In the genomic region with DNA sequence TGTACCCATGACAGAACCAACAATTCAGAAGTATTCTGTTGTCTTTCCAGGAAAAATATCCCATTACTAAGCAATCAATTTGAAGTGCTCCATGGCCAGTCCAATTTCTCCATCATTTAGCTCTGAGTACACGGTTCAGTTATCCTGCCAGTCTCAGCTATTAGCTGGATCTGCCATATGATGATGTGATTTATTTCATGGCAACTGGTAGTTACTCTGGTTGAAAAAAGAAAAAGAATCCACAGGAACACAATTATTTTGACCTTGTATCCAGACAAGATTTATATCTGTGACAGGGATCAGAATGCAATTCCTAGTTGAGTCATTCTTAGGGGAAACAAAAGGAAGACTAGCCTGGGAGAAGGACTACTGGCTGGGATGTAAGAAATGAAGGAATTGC, we compare ENCODE assay signal across 20 cellular contexts.
DNase-seq lines count a peak whose midpoint lies in the region; ATAC-seq and TF ChIP-seq lines count a peak whose summit lies in the region.
"Had no signal": no experiment of that assay in that cellular context is flagged by ENCODE, and none has a peak within 500 bp of the region (broad histone marks: within the 10 kb centered on the region; RNA-seq: fewer than 3 reads in every experiment).

No MANE protein-coding gene starts in this region.

- H3K9me3 ChIP-seq in neural cell (ENCODE audit: low read length): no peaks in the 10 kb centered on the region
- H3K9me3 ChIP-seq: upper lobe of left lung had no signal

- DNase-seq in AG09309 (ENCODE audit: low read depth): peak; percentile 65
- DNase-seq in HEK293T (ENCODE audit: extremely low spot score): no peak
- peak; percentile 64 to 76 for DNase-seq in cardiac fibroblast (ENCODE audit: low read depth in 2 of 2)
- DNase-seq in NCI-H1105 treated with DMSO at 0.1 percent for 48 hours (lab: John Stamatoyannopoulos, UW): no peak
- DNase-seq: activated CD4-positive, alpha-beta memory T cell treated with anti-CD3 and anti-CD28 coated beads, Interleukin-2, amount 10 ng/mL, durations not matched to agents 7 days and 5 days; AML-193; MM.1S; NCI-H2081 treated with DMSO at 0.1 percent for 48 hours; NCI-H82; occipital lobe; spleen; T-cell; upper lobe of left lung had no signal

- H3K9me2 ChIP-seq in neural cell (ENCODE audit: insufficient read depth, low read length): no peaks in the 10 kb centered on the region

- POLR2A ChIA-PET in HEK293T (lab: Yijun Ruan, JAX): no interaction called here

- no peaks in the 10 kb centered on the region for H3K27me3 ChIP-seq in neural cell (ENCODE audit: insufficient read depth, low read depth, low read length)
- H3K27me3 ChIP-seq: heart right ventricle, upper lobe of left lung had no signal

- no peaks in the 10 kb centered on the region for H3F3A ChIP-seq in neural cell (ENCODE audit: insufficient read depth, low read length, poor library complexity, severe bottlenecking)

- TF ChIP-seq EP300 in neural cell (conservative IDR thresholded peaks at IDR 0.05; ENCODE audit: poor library complexity, severe bottlenecking): peak; percentile 43

- H3K27ac ChIP-seq in neural cell (ENCODE audit: low read length): no peak overlapping the region
- H3K27ac ChIP-seq: spleen, upper lobe of left lung, VCaP had no signal

- no peak overlapping the region for H3K4me3 ChIP-seq in AG09309 (ENCODE audit: control insufficient read depth, low read depth, low read length)
- H3K4me3 ChIP-seq in cardiac fibroblast (replicated peaks in 1 of 2; ENCODE audit: low read depth in 2 of 2, low read length in 2 of 2): no peak overlapping the region
- no peak overlapping the region for H3K4me3 ChIP-seq in neural cell (ENCODE audit: low read length)
- H3K4me3 ChIP-seq: heart right ventricle, spleen, upper lobe of left lung had no signal

- no peak overlapping the region for H2AFZ ChIP-seq in neural cell (ENCODE audit: low read depth, low read length)

- TF ChIP-seq CTCF in AG09309 (IDR thresholded peaks at IDR 0.05; ENCODE audit: control insufficient read depth, insufficient read depth, low read depth, low read length, missing control alignments) (no peak), cardiac fibroblast (IDR thresholded peaks at IDR 0.05; ENCODE audit: low read depth, low read length) (no peak), neural cell (IDR thresholded peaks at IDR 0.05; ENCODE audit: poor library complexity, severe bottlenecking) (no peak)

- no peak overlapping the region for H3K4me2 ChIP-seq in neural cell (ENCODE audit: low read length)

- CTCF ChIA-PET in HEK293T (lab: Yijun Ruan, JAX): no interaction called here

- H4K20me1 ChIP-seq in neural cell (ENCODE audit: insufficient read depth): no peaks in the 10 kb centered on the region

- no peaks in the 10 kb centered on the region for H3K79me2 ChIP-seq in neural cell (replicated peaks; ENCODE audit: insufficient read depth, low read length)

- ATAC-seq in HG03025 (IDR thresholded peaks at IDR 0.05; ENCODE audit: low FRiP score, unreplicated experiment) (no peak), GM19455 (IDR thresholded peaks at IDR 0.05; ENCODE audit: unreplicated experiment) (no peak), GM21576 (IDR thresholded peaks at IDR 0.05; ENCODE audit: unreplicated experiment) (no peak)
- ATAC-seq: stimulated activated memory B cell treated with anti-CD40 and anti-IgM and Interleukin-4, amounts not matched to agents 10 μg/mL and 1 μg/mL and 100 μg/mL, for 72 hours; T-cell had no signal

- H3K36me3 ChIP-seq in neural cell (ENCODE audit: insufficient read depth, low read length): no peaks in the 10 kb centered on the region
- H3K36me3 ChIP-seq: heart right ventricle, spleen, upper lobe of left lung had no signal

- H3K9ac ChIP-seq in neural cell (ENCODE audit: low read length): no peak overlapping the region

- no peak for TF ChIP-seq RAD21 in neural cell (conservative IDR thresholded peaks at IDR 0.05)

TF ChIP-seq in HEK293T, 16 proteins besides CTCF, POLR2A, EP300 and RAD21:
- no peak for TF ChIP-seq SP1 (IDR thresholded peaks at IDR 0.05)
- TF ChIP-seq ARNT (IDR thresholded peaks at IDR 0.05): no peak
- TF ChIP-seq CTBP1 (IDR thresholded peaks at IDR 0.05; ENCODE audit: borderline replicate concordance): no peak
- no peak for TF ChIP-seq FOXK2 (IDR thresholded peaks at IDR 0.05)
- TF ChIP-seq L3MBTL2 (conservative IDR thresholded peaks at IDR 0.05): no peak
- no peak for TF ChIP-seq SUZ12 (IDR thresholded peaks at IDR 0.05)
- no peak for TF ChIP-seq FOXM1 (IDR thresholded peaks at IDR 0.05; ENCODE audit: borderline replicate concordance)
- TF ChIP-seq, protein P1, sequence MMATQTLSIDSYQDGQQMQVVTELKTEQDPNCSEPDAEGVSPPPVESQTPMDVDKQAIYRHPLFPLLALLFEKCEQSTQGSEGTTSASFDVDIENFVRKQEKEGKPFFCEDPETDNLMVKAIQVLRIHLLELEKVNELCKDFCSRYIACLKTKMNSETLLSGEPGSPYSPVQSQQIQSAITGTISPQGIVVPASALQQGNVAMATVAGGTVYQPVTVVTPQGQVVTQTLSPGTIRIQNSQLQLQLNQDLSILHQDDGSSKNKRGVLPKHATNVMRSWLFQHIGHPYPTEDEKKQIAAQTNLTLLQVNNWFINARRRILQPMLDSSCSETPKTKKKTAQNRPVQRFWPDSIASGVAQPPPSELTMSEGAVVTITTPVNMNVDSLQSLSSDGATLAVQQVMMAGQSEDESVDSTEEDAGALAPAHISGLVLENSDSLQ (IDR thresholded peaks at IDR 0.05): 0 out of 2 replicates have a peak, but pooled peaks have one; percentile 21

TF ChIP-seq in neural cell, 6 proteins besides CTCF, POLR2A, EP300 and RAD21:
- TF ChIP-seq, protein P2, sequence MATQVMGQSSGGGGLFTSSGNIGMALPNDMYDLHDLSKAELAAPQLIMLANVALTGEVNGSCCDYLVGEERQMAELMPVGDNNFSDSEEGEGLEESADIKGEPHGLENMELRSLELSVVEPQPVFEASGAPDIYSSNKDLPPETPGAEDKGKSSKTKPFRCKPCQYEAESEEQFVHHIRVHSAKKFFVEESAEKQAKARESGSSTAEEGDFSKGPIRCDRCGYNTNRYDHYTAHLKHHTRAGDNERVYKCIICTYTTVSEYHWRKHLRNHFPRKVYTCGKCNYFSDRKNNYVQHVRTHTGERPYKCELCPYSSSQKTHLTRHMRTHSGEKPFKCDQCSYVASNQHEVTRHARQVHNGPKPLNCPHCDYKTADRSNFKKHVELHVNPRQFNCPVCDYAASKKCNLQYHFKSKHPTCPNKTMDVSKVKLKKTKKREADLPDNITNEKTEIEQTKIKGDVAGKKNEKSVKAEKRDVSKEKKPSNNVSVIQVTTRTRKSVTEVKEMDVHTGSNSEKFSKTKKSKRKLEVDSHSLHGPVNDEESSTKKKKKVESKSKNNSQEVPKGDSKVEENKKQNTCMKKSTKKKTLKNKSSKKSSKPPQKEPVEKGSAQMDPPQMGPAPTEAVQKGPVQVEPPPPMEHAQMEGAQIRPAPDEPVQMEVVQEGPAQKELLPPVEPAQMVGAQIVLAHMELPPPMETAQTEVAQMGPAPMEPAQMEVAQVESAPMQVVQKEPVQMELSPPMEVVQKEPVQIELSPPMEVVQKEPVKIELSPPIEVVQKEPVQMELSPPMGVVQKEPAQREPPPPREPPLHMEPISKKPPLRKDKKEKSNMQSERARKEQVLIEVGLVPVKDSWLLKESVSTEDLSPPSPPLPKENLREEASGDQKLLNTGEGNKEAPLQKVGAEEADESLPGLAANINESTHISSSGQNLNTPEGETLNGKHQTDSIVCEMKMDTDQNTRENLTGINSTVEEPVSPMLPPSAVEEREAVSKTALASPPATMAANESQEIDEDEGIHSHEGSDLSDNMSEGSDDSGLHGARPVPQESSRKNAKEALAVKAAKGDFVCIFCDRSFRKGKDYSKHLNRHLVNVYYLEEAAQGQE (IDR thresholded peaks at IDR 0.05; ENCODE audit: borderline replicate concordance): peak; percentile 81
- TF ChIP-seq POLR2AphosphoS5 (IDR thresholded peaks at IDR 0.05) (peak; percentile 42), MXI1 (conservative IDR thresholded peaks at IDR 0.05; ENCODE audit: poor library complexity, severe bottlenecking) (no peak)

Comparison
In these comparisons a context has a peak if more than half of its experiments do, and no peak if none do; other contexts are left out.
1. DNase-seq: peak in AG09309 (single experiment) and cardiac fibroblast (2 of 2); none in HEK293T (single experiment) and NCI-H1105 treated with DMSO at 0.1 percent for 48 hours (single experiment).